In the genomic region with DNA sequence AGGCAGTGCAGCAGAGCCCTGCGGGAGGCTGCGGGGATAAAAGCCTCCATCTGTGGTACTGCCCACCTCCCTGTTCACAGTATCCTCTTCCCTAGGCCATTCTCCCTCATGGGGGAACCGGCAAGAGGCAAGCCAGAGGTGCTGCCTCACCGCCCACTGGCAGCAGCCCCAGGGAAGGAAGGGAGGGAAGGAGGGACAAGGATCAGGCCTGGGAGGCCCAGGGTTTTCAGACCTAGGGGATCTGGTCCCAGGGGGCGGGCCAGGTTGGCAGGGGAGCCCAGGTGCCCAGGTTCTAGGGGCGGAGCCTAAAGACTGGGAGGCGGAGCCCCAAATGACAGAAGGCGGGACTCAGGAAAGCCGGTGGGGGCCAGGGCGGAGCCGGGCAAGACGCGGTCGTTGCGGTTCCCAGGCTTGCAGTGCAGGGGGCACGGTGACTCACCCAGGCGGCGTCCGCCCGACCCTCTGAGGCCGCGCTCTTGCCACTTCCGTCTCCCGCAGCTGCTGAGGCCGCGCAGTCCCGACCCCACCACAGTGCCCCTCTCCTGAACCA, we compare ENCODE assay signal across 8 cellular contexts. TPM values are rescaled to one million over a fixed set of nuclear protein-coding genes. Genes with fewer than 3 reads are reported as not detected.
A peak's percentile ranks its signal among the peaks of the same experiment; 100 is the strongest.
DNase-seq lines count a peak whose midpoint lies in the region; ATAC-seq and TF ChIP-seq lines count a peak whose summit lies in the region.

No MANE protein-coding gene starts in this region.

- intact Hi-C loops in activated CD8-positive, alpha-beta T cell treated with anti-CD3 and anti-CD28 coated beads for 36 hours (cut with micrococcal nuclease), result loop anchor here (10.0 kb wide), 1 partner anchor 487 kb away; no protein-coding TSS in a partner anchor
- intact Hi-C loops in testis (cut with DNase I; ENCODE audit: low total_unique reads), result no loop called here

- H3K4me1 ChIP-seq in iPS-20b (ENCODE audit: insufficient read depth, low read length) (peaks cover 10% of the 10 kb centered on the region; the same call in 1 of the 2 replicates), testis (peaks cover 28% of the 10 kb centered on the region)

- H3K27me3 Mint-ChIP-seq in activated CD4-positive, alpha-beta T cell treated with anti-CD3 and anti-CD28 coated beads, Interleukin-2, amount 10 ng/mL, durations not matched to agents 7 days and 5 days, result no peaks in the 10 kb centered on the region
- no peaks in the 10 kb centered on the region for H3K27me3 Mint-ChIP-seq in activated CD8-positive, alpha-beta T cell treated with anti-CD3 and anti-CD28 coated beads for 36 hours

- peak overlapping the region; percentile 86 for H3K9ac ChIP-seq in iPS-20b (ENCODE audit: low read depth, low read length)

- peaks cover 11% of the 10 kb centered on the region for H3K36me3 Mint-ChIP-seq in activated CD4-positive, alpha-beta T cell treated with anti-CD3 and anti-CD28 coated beads, Interleukin-2, amount 10 ng/mL, durations not matched to agents 7 days and 5 days (ENCODE audit: low read depth)
- peaks cover 13% of the 10 kb centered on the region for H3K36me3 Mint-ChIP-seq in activated CD8-positive, alpha-beta T cell treated with anti-CD3 and anti-CD28 coated beads for 36 hours (ENCODE audit: low read depth)

- H3K9me3 Mint-ChIP-seq in activated CD4-positive, alpha-beta T cell treated with anti-CD3 and anti-CD28 coated beads, Interleukin-2, amount 10 ng/mL, durations not matched to agents 7 days and 5 days, result no peaks in the 10 kb centered on the region
- H3K9me3 Mint-ChIP-seq in activated CD8-positive, alpha-beta T cell treated with anti-CD3 and anti-CD28 coated beads for 36 hours, result no peaks in the 10 kb centered on the region

- CTCF ChIA-PET in activated CD4-positive, alpha-beta T cell treated with anti-CD3 and anti-CD28 coated beads, Interleukin-2, amount 10 ng/mL, durations not matched to agents 7 days and 5 days (lab: Charles Lee), result interaction anchor here (1.0 to 2.0 kb wide), 3 partner anchors 15 to 202 kb away, joined by 3 to 6 read pairs (median 4); no protein-coding TSS in a partner anchor
- CTCF ChIA-PET in activated CD8-positive, alpha-beta T cell treated with anti-CD3 and anti-CD28 coated beads for 36 hours (lab: Charles Lee), result interaction anchor here (1.8 to 3.0 kb wide), 4 partner anchors 11 to 486 kb away, joined by 9 to 35 read pairs (median 12); no protein-coding TSS in a partner anchor

- peaks cover 7% of the 10 kb centered on the region for H3K36me3 ChIP-seq in iPS-20b (ENCODE audit: insufficient read depth, low read depth, low read length)
- H3K36me3 ChIP-seq in testis (ENCODE audit: low read depth, missing control alignments), result no peaks in the 10 kb centered on the region

- TF ChIP-seq CTCF in activated CD8-positive, alpha-beta T cell treated with anti-CD3 and anti-CD28 coated beads for 36 hours (IDR thresholded peaks at IDR 0.05), result no peak
- TF ChIP-seq CTCF in testis (IDR thresholded peaks at IDR 0.05), result no peak

- peaks cover 50% of the 10 kb centered on the region for H3K4me1 Mint-ChIP-seq in activated CD4-positive, alpha-beta T cell treated with anti-CD3 and anti-CD28 coated beads, Interleukin-2, amount 10 ng/mL, durations not matched to agents 7 days and 5 days
- H3K4me1 Mint-ChIP-seq in activated CD8-positive, alpha-beta T cell treated with anti-CD3 and anti-CD28 coated beads for 36 hours (ENCODE audit: low read depth), result peaks cover 39% of the 10 kb centered on the region

- H3K27ac ChIP-seq in iPS-20b (ENCODE audit: low read length) (peak overlapping the region; percentile 72), testis (peak overlapping the region; percentile 91 to 95)

- H3K27me3 ChIP-seq in iPS-20b (ENCODE audit: insufficient read depth, low read length), result no peaks in the 10 kb centered on the region
- H3K27me3 ChIP-seq in testis, result no peaks in the 10 kb centered on the region

- no peak for ATAC-seq in activated CD8-positive, alpha-beta T cell treated with anti-CD3 and anti-CD28 coated beads for 36 hours
- ATAC-seq in HG03097 (IDR thresholded peaks at IDR 0.05; ENCODE audit: low FRiP score, unreplicated experiment), result no peak

- WGBS in testis, 2 donors, result 0 to 1% methylated on average over 2 to 25 of the region's 27 CpGs

- H3K4me3 ChIP-seq in iPS-20b (ENCODE audit: low read length) (peak overlapping the region; percentile 91), testis (peak overlapping the region; percentile 67 to 74)

- no peak for TF ChIP-seq POLR2A in testis (IDR thresholded peaks at IDR 0.05)

- H3K27ac Mint-ChIP-seq in activated CD4-positive, alpha-beta T cell treated with anti-CD3 and anti-CD28 coated beads, Interleukin-2, amount 10 ng/mL, durations not matched to agents 7 days and 5 days, result peak overlapping the region; percentile 93
- H3K27ac Mint-ChIP-seq in activated CD8-positive, alpha-beta T cell treated with anti-CD3 and anti-CD28 coated beads for 36 hours, result peak overlapping the region; percentile 76

- POLR2A ChIA-PET in activated CD4-positive, alpha-beta T cell treated with anti-CD3 and anti-CD28 coated beads, Interleukin-2, amount 10 ng/mL, durations not matched to agents 7 days and 5 days (lab: Charles Lee), result interaction anchor here (0.6 to 2.1 kb wide), 3 partner anchors 112 to 162 kb away, joined by 3 to 33 read pairs (median 6); no protein-coding TSS in a partner anchor
- POLR2A ChIA-PET in activated CD8-positive, alpha-beta T cell treated with anti-CD3 and anti-CD28 coated beads for 36 hours (lab: Charles Lee), result interaction anchor here (0.6 to 4.4 kb wide), 6 partner anchors 14 to 184 kb away, joined by 3 to 74 read pairs (median 6); partner anchors contain the start of genes HSF5 and RAD51C

- peak overlapping the region; percentile 86 for H3K4me3 Mint-ChIP-seq in activated CD4-positive, alpha-beta T cell treated with anti-CD3 and anti-CD28 coated beads, Interleukin-2, amount 10 ng/mL, durations not matched to agents 7 days and 5 days
- H3K4me3 Mint-ChIP-seq in activated CD8-positive, alpha-beta T cell treated with anti-CD3 and anti-CD28 coated beads for 36 hours, result peak overlapping the region; percentile 91

- H3K9me3 ChIP-seq in iPS-20b (ENCODE audit: insufficient read depth, low read depth, low read length) (no peaks in the 10 kb centered on the region), testis (no peaks in the 10 kb centered on the region)

- no peak for DNase-seq in activated CD4-positive, alpha-beta T cell treated with anti-CD3 and anti-CD28 coated beads, Interleukin-2, amount 10 ng/mL, durations not matched to agents 7 days and 5 days
- no peak for DNase-seq in activated CD4-positive, alpha-beta T cell treated with anti-CD3 and anti-CD28 coated beads for 1 hour
- no peak for DNase-seq in activated CD8-positive, alpha-beta T cell treated with anti-CD3 and anti-CD28 coated beads for 36 hours
- DNase-seq in testis (no peak), NCI-H226 (no peak), HuH-7 (ENCODE audit: low spot score) (no peak)

RNA-seq across cellular contexts. Expression of gene MTMR4, which starts 3.0 kb away (rescaled TPM):
- 10 to 100 TPM; 48.9 to 55.9 TPM for total RNA-seq in activated CD4-positive, alpha-beta T cell treated with anti-CD3 and anti-CD28 coated beads, Interleukin-2, amount 10 ng/mL, durations not matched to agents 7 days and 5 days
- 10 to 100 TPM; 73.3 to 82.1 TPM for total RNA-seq in activated CD8-positive, alpha-beta T cell treated with anti-CD3 and anti-CD28 coated beads for 36 hours
- total RNA-seq in testis, result 100 to 1,000 TPM; 146 to 183 TPM
- polyA plus RNA-seq in testis (ENCODE audit: insufficient read depth, low read depth, low replicate concordance), result 59.3 TPM

RNA-seq across cellular contexts. Expression of gene HSF5, which starts 29.2 kb away (rescaled TPM):
- total RNA-seq in activated CD4-positive, alpha-beta T cell treated with anti-CD3 and anti-CD28 coated beads, Interleukin-2, amount 10 ng/mL, durations not matched to agents 7 days and 5 days, result under 1 TPM; 0.77 to 0.89 TPM
- 1 to 10 TPM; 3.2 to 3.9 TPM for total RNA-seq in activated CD8-positive, alpha-beta T cell treated with anti-CD3 and anti-CD28 coated beads for 36 hours
- total RNA-seq in testis, result 10 to 100 TPM; 40.0 to 57.8 TPM
- 119 TPM for polyA plus RNA-seq in testis (ENCODE audit: insufficient read depth, low read depth, low replicate concordance)

Comparison
In these comparisons a context has a peak if more than half of its experiments do, and no peak if none do; other contexts are left out.
1. RNA of gene HSF5, which starts 29.2 kb away (total RNA-seq): 40.0 to 57.8 TPM in testis; 3.2 to 3.9 TPM in activated CD8-positive, alpha-beta T cell treated with anti-CD3 and anti-CD28 coated beads for 36 hours and 0.77 to 0.89 TPM in activated CD4-positive, alpha-beta T cell treated with anti-CD3 and anti-CD28 coated beads, Interleukin-2, amount 10 ng/mL, durations not matched to agents 7 days and 5 days; every median in the first group is over 4 times any median in the second.